Comparison of ENCODE assay signal across 8 cellular contexts in the genomic region with DNA sequence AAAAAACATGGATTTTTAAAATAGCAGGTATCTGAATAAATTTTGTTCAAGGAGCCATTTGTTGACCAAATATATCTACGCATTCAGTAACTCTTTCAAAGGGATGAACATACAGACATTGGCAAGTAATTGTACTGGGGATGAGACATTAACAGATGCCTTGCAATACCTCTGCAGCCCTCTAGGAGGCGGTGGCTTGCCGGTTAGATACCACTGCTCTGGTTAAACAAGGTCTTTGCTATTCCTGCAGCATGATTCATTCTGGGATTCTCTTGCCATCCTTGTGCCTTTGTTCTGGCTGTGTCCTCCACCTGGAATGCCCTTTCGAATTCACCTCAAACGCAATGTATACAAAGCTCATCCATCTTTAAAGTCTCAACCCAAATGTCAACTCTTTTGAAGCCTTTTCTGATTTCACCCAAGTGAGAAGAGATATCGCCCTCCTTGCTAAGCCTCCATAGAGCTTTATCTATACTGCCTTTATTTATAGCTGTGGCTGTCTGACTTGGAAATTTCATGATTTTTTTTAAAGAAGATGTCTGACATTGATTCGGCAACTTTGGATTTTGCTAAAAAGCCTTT.
A peak's percentile ranks its signal among the peaks of the same experiment; 100 is the strongest.
DNase-seq lines count a peak whose midpoint lies in the region; ATAC-seq and TF ChIP-seq lines count a peak whose summit lies in the region.

No MANE protein-coding gene starts in this region.

- no peak overlapping the region for H3K27ac Mint-ChIP-seq in endodermal cell

- no peak overlapping the region for H3K27ac ChIP-seq in heart right ventricle
- no peak overlapping the region for H3K27ac ChIP-seq in endodermal cell (ENCODE audit: low read depth, low read length)
- no peak overlapping the region for H3K27ac ChIP-seq in thoracic aorta

- H3K4me1 ChIP-seq in heart right ventricle (no peaks in the 10 kb centered on the region), endodermal cell (ENCODE audit: control insufficient read depth, insufficient read depth, low read length) (no peaks in the 10 kb centered on the region), thoracic aorta (ENCODE audit: control insufficient read depth in 1 of 2, low read depth in 2 of 2) (no peaks in the 10 kb centered on the region)

- WGBS in heart right ventricle, 2 donors, result 40 to 45% methylated on average over 7 of the region's 7 CpGs
- 26 to 47% methylated on average over 3 to 7 of the region's 7 CpGs for WGBS in endodermal cell (ENCODE audit: insufficient coverage in 1 of 2, insufficient read length in 1 of 2), 2 experiments

- TF ChIP-seq CTCF in heart right ventricle (IDR thresholded peaks at IDR 0.05) (peak in 7 of 9 donors; percentile 20 to 54 (median 30)), endodermal cell (conservative IDR thresholded peaks at IDR 0.05) (peak; percentile 95), thoracic aorta (IDR thresholded peaks at IDR 0.05) (peak; percentile 11)

- H3K36me3 ChIP-seq in heart right ventricle (no peaks in the 10 kb centered on the region), endodermal cell (ENCODE audit: control insufficient read depth, insufficient read depth, low read length) (no peaks in the 10 kb centered on the region), thoracic aorta (no peaks in the 10 kb centered on the region)

- no peaks in the 10 kb centered on the region for H3K9me3 Mint-ChIP-seq in endodermal cell

- intact Hi-C loops in heart right ventricle (cut with DNase I), result no loop called here
- intact Hi-C loops in left cardiac atrium (cut with DNase I), result loop anchor here in 1 of 2 donors (10.0 kb wide), 1 partner anchor 446 kb away; no protein-coding TSS in a partner anchor

- no peak for DNase-seq in heart right ventricle
- no peak for DNase-seq in left cardiac atrium
- DNase-seq in NCI-H187 treated with DMSO at 0.1 percent for 48 hours (lab: John Stamatoyannopoulos, UW), result peak; percentile 83
- peak; percentile 92 for DNase-seq in endodermal cell
- no peak for DNase-seq in thoracic aorta (ENCODE audit: low spot score)
- no peak for DNase-seq in retina
- DNase-seq in middle frontal gyrus (ENCODE audit: extremely low spot score, low spot score), result no peak

- H3K9me3 ChIP-seq in heart right ventricle (peaks cover 0 to 3% (median 0%) of the 10 kb centered on the region in 11 donors), endodermal cell (ENCODE audit: control insufficient read depth, low read length) (no peaks in the 10 kb centered on the region), thoracic aorta (no peaks in the 10 kb centered on the region)

- no peaks in the 10 kb centered on the region for H3K4me1 Mint-ChIP-seq in endodermal cell

- H3K9ac ChIP-seq in endodermal cell (ENCODE audit: extremely low read depth, low read length, poor library complexity, severe bottlenecking), result no peak overlapping the region

- H3K36me3 Mint-ChIP-seq in endodermal cell (ENCODE audit: low read depth), result no peaks in the 10 kb centered on the region

- peaks cover 0 to 36% (median 16%) of the 10 kb centered on the region in 7 donors for H3K27me3 ChIP-seq in heart right ventricle
- peaks cover 39% of the 10 kb centered on the region for H3K27me3 ChIP-seq in endodermal cell (ENCODE audit: control insufficient read depth, insufficient read depth, low read length, poor library complexity, severe bottlenecking)
- H3K27me3 ChIP-seq in thoracic aorta (replicated peaks; ENCODE audit: insufficient read depth), result no peaks in the 10 kb centered on the region

- H3K27me3 Mint-ChIP-seq in endodermal cell (ENCODE audit: insufficient read depth), result peaks cover 27% of the 10 kb centered on the region

- H3K4me3 ChIP-seq in heart right ventricle (no peak overlapping the region), endodermal cell (ENCODE audit: low read length) (no peak overlapping the region), thoracic aorta (no peak overlapping the region)

- ATAC-seq in heart right ventricle (no peak), left cardiac atrium (no peak), thoracic aorta (ENCODE audit: insufficient number of reproducible peaks, low FRiP score, low read depth) (no peak), GM19463 (IDR thresholded peaks at IDR 0.05; ENCODE audit: unreplicated experiment) (no peak)

- no peak overlapping the region for H3K4me3 Mint-ChIP-seq in endodermal cell

Comparison
In these comparisons a context has a peak if more than half of its experiments do, and no peak if none do; other contexts are left out.
1. DNase-seq: peak in NCI-H187 treated with DMSO at 0.1 percent for 48 hours (single experiment) and endodermal cell (single experiment); none in heart right ventricle (0 of 2), left cardiac atrium (single experiment), thoracic aorta (single experiment), retina (single experiment) and middle frontal gyrus (single experiment).
2. CTCF ChIP-seq: peak in every context shown above with its lines; median percentile 95 in endodermal cell; 30 in heart right ventricle; 11 in thoracic aorta.